ENCODE assay signal across 13 cellular contexts in the genomic region with DNA sequence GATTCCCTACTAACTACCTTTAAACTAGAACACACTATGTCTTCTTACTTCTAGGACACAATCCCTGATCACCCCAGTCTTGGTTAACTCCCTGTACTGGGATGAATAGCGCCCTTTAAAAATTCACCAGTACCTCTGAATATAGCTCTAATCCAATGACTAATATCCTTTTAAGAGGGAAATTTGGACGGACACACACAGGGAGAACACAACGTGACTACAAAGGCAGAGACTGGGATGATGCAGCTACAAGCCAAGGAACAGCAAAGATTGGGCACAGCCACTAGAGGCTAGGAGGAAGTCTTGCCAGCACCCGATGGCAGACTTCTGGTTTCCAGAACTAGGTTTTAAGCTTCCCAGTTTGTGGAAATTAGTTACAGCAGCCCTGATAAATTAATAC.
A peak's percentile ranks its signal among the peaks of the same experiment; 100 is the strongest.
DNase-seq lines count a peak whose midpoint lies in the region; TF ChIP-seq lines count a peak whose summit lies in the region.
"Had no signal": no experiment of that assay in that cellular context is flagged by ENCODE, and none has a peak within 500 bp of the region (broad histone marks: within the 10 kb centered on the region; RNA-seq: fewer than 3 reads in every experiment).

No MANE protein-coding gene starts in this region.

- H3K4me3 ChIP-seq in OCI-LY7 (ENCODE audit: low read depth, low read length, poor library complexity, severe bottlenecking) (no peak overlapping the region), endodermal cell (ENCODE audit: low read length) (no peak overlapping the region), breast epithelium (no peak overlapping the region), WERI-Rb-1 (ENCODE audit: low read depth, low read length) (no peak overlapping the region)
- H3K4me3 ChIP-seq: A549 had no signal

- no peak overlapping the region for H3K9ac ChIP-seq in endodermal cell (ENCODE audit: extremely low read depth, low read length, poor library complexity, severe bottlenecking)

- POLR2A ChIA-PET in OCI-LY7 (lab: Charles Lee), result interaction anchor here (0.6 to 0.8 kb wide), 2 partner anchors 13 to 360 kb away, joined by 4 to 5 read pairs; no protein-coding TSS in a partner anchor

- DNase-seq in Calu3 (no peak), OCI-LY7 (ENCODE audit: low spot score) (no peak), endodermal cell (no peak), nephron progenitor cell (no peak), SW 1271 (lab: John Stamatoyannopoulos, UW) (no peak), breast epithelium (ENCODE audit: low spot score in 2 of 2) (no peak), WERI-Rb-1 (no peak), HFFc6 (no peak)
- DNase-seq: IMR-90, NCI-H1436 treated with DMSO at 0.1 percent for 48 hours, NCI-H2081, NCI-H510A treated with DMSO at 0.1 percent for 48 hours had no signal

- no peaks in the 10 kb centered on the region for H3K9me2 ChIP-seq in OCI-LY7 (ENCODE audit: insufficient read depth, low read length)

- no peaks in the 10 kb centered on the region for H3K27me3 ChIP-seq in endodermal cell (ENCODE audit: control insufficient read depth, insufficient read depth, low read length, poor library complexity, severe bottlenecking)
- H3K27me3 ChIP-seq in breast epithelium, result peaks cover 0 to 16% of the 10 kb centered on the region in 2 donors
- no peaks in the 10 kb centered on the region for H3K27me3 ChIP-seq in WERI-Rb-1 (ENCODE audit: insufficient read depth, low read depth, severe bottlenecking)

- H3K4me1 Mint-ChIP-seq in Calu3 (ENCODE audit: low read depth, unreplicated experiment) (peaks cover 55% of the 10 kb centered on the region), endodermal cell (peaks cover 14% of the 10 kb centered on the region), nephron progenitor cell (peaks cover 13% of the 10 kb centered on the region), HFFc6 (ENCODE audit: low read depth) (peaks cover 43% of the 10 kb centered on the region)

- intact Hi-C loops in Calu3 (cut with micrococcal nuclease; ENCODE audit: unreplicated experiment), result loop anchor here (5.0 kb wide), 1 partner anchor 33 kb away; no protein-coding TSS in a partner anchor
- intact Hi-C loops in OCI-LY7 (cut with micrococcal nuclease; ENCODE audit: unreplicated experiment), result no loop called here
- intact Hi-C loops in breast epithelium (cut with DNase I; ENCODE audit: low total_unique reads), result no loop called here

- H3K27ac ChIP-seq in OCI-LY7 (ENCODE audit: low read depth, low read length, poor library complexity, severe bottlenecking) (no peak overlapping the region), endodermal cell (ENCODE audit: low read depth, low read length) (no peak overlapping the region), breast epithelium (no peak overlapping the region), WERI-Rb-1 (no peak overlapping the region)
- H3K27ac ChIP-seq: A549 had no signal

- peak overlapping the region; percentile 36; the same call in 1 of the 2 replicates for H3K4me2 ChIP-seq in OCI-LY7 (ENCODE audit: low read length)
- H3K4me2 ChIP-seq: A549 had no signal

- WGBS in endodermal cell (ENCODE audit: insufficient coverage in 1 of 2, insufficient read length in 1 of 2), 2 experiments, result 94 to 95% methylated on average over 3 to 4 of the region's 4 CpGs

- H3K4me1 ChIP-seq in OCI-LY7 (ENCODE audit: insufficient read depth, low read length, poor library complexity, severe bottlenecking), result peaks cover 21% of the 10 kb centered on the region
- no peaks in the 10 kb centered on the region for H3K4me1 ChIP-seq in endodermal cell (ENCODE audit: control insufficient read depth, insufficient read depth, low read length)
- no peaks in the 10 kb centered on the region for H3K4me1 ChIP-seq in breast epithelium

- CTCF ChIA-PET in Calu3 (lab: Charles Lee) (interaction anchor here (0.8 to 0.9 kb wide), 2 partner anchors 9 to 10 kb away, joined by 4 read pairs; no protein-coding TSS in a partner anchor), OCI-LY7 (lab: Charles Lee; ENCODE audit: unreplicated experiment) (no interaction called here)

- no TSS peak for BruUV-seq in Calu3 (replicated peaks; lab: Mats Ljungman, UMichigan)
- no TSS peak for BruUV-seq in OCI-LY7 (replicated peaks; lab: Mats Ljungman, UMichigan)

- H3K27me3 Mint-ChIP-seq in Calu3 (ENCODE audit: unreplicated experiment) (no peaks in the 10 kb centered on the region), endodermal cell (ENCODE audit: insufficient read depth) (no peaks in the 10 kb centered on the region), nephron progenitor cell (ENCODE audit: low read depth, poor library complexity) (peaks cover 2% of the 10 kb centered on the region), HFFc6 (ENCODE audit: insufficient read depth) (no peaks in the 10 kb centered on the region; the same call in 1 of the 2 replicates)

- H3K9me3 Mint-ChIP-seq in Calu3 (ENCODE audit: low read depth, unreplicated experiment) (no peaks in the 10 kb centered on the region), endodermal cell (no peaks in the 10 kb centered on the region), nephron progenitor cell (no peaks in the 10 kb centered on the region), HFFc6 (no peaks in the 10 kb centered on the region)

- TF ChIP-seq CTCF in Calu3 (IDR thresholded peaks at IDR 0.05; ENCODE audit: unreplicated experiment) (no peak), OCI-LY7 (conservative IDR thresholded peaks at IDR 0.05; ENCODE audit: low read length) (no peak), endodermal cell (conservative IDR thresholded peaks at IDR 0.05) (no peak), nephron progenitor cell (IDR thresholded peaks at IDR 0.05) (no peak), breast epithelium (IDR thresholded peaks at IDR 0.05) (no peak), WERI-Rb-1 (IDR thresholded peaks at IDR 0.05; ENCODE audit: low read depth, low read length) (no peak), HFFc6 (IDR thresholded peaks at IDR 0.05) (no peak)

- no peaks in the 10 kb centered on the region for H3K9me3 ChIP-seq in OCI-LY7 (ENCODE audit: low read length)
- H3K9me3 ChIP-seq in endodermal cell (ENCODE audit: control insufficient read depth, low read length), result no peaks in the 10 kb centered on the region
- H3K9me3 ChIP-seq in breast epithelium, result no peaks in the 10 kb centered on the region
- H3K9me3 ChIP-seq in WERI-Rb-1 (ENCODE audit: severe bottlenecking), result no peaks in the 10 kb centered on the region
- H3K9me3 ChIP-seq: A549 had no signal

- no peaks in the 10 kb centered on the region for H3K79me2 ChIP-seq in OCI-LY7 (ENCODE audit: insufficient read depth, low read depth, low read length)

- H3K4me3 Mint-ChIP-seq in Calu3 (ENCODE audit: low read depth, unreplicated experiment) (no peak overlapping the region), endodermal cell (no peak overlapping the region), nephron progenitor cell (no peak overlapping the region), HFFc6 (no peak overlapping the region)

- H3K36me3 ChIP-seq in OCI-LY7 (ENCODE audit: insufficient read depth, low read length) (peaks cover 20% of the 10 kb centered on the region), endodermal cell (ENCODE audit: control insufficient read depth, insufficient read depth, low read length) (peaks cover 54% of the 10 kb centered on the region), breast epithelium (no peaks in the 10 kb centered on the region), WERI-Rb-1 (peaks cover 6% of the 10 kb centered on the region)

- peaks cover 63% of the 10 kb centered on the region for H3K36me3 Mint-ChIP-seq in Calu3 (ENCODE audit: insufficient read depth, unreplicated experiment)
- H3K36me3 Mint-ChIP-seq in endodermal cell (ENCODE audit: low read depth), result peaks cover 37% of the 10 kb centered on the region
- peaks cover 84% of the 10 kb centered on the region for H3K36me3 Mint-ChIP-seq in nephron progenitor cell (ENCODE audit: low read depth)
- H3K36me3 Mint-ChIP-seq in HFFc6 (ENCODE audit: low read depth), result peaks cover 37% of the 10 kb centered on the region

- H4K20me1 ChIP-seq in OCI-LY7 (ENCODE audit: insufficient read depth, low read length), result no peaks in the 10 kb centered on the region

- H2AFZ ChIP-seq in OCI-LY7 (ENCODE audit: low read length), result no peak overlapping the region

- no peak for TF ChIP-seq POLR2A in breast epithelium (IDR thresholded peaks at IDR 0.05)

- H3K27ac Mint-ChIP-seq in Calu3 (ENCODE audit: unreplicated experiment) (peak overlapping the region; percentile 66), endodermal cell (peak overlapping the region; percentile 42), nephron progenitor cell (peak overlapping the region; percentile 8), HFFc6 (no peak overlapping the region)
